ENCODE assay signal across 17 cellular contexts in genomic region chr5:157371655-157372471, GRCh38.
DNase-seq lines count a peak whose midpoint lies in the region; TF ChIP-seq lines count a peak whose summit lies in the region.
"Had no signal": no experiment of that assay in that cellular context is flagged by ENCODE, and none has a peak within 500 bp of the region (broad histone marks: within the 10 kb centered on the region; RNA-seq: fewer than 3 reads in every experiment).

No MANE protein-coding gene starts in this region.

- H3K27me3 ChIP-seq in GM23248 (replicated peaks; ENCODE audit: insufficient read depth) (no peaks in the 10 kb centered on the region), brain microvascular endothelial cell (replicated peaks) (no peaks in the 10 kb centered on the region), muscle layer of colon (ENCODE audit: control insufficient read depth in 1 of 2, insufficient read depth in 2 of 2, low read length in 2 of 2) (no peaks in the 10 kb centered on the region)
- H3K27me3 ChIP-seq: upper lobe of left lung had no signal

- H3K4me1 ChIP-seq in GM23248 (ENCODE audit: insufficient read depth) (peaks cover 22% of the 10 kb centered on the region), muscle layer of colon (ENCODE audit: insufficient read depth, low read length) (peaks cover 47% of the 10 kb centered on the region)
- H3K4me1 ChIP-seq: upper lobe of left lung had no signal

- peaks cover 15% of the 10 kb centered on the region; the same call in 1 of the 2 replicates for H3F3A ChIP-seq in GM23248 (ENCODE audit: insufficient read depth)

- no peak overlapping the region for H3K4me3 Mint-ChIP-seq in MCF 10A (ENCODE audit: unreplicated experiment)
- H3K4me3 Mint-ChIP-seq: CD4-positive, CD25-positive, alpha-beta regulatory T cell; effector memory CD8-positive, alpha-beta T cell; WTC11 had no signal

- no peaks in the 10 kb centered on the region for H3K9me3 Mint-ChIP-seq in MCF 10A (ENCODE audit: unreplicated experiment)
- H3K9me3 Mint-ChIP-seq: brain; CD4-positive, CD25-positive, alpha-beta regulatory T cell; effector memory CD8-positive, alpha-beta T cell; WTC11 had no signal

- WGBS in GM23248 (ENCODE audit: low coverage in 1 of 2, low lambda C conversion rate in 2 of 2, missing lambda C conversion rate in 2 of 2), 2 experiments = 37 to 38% methylated on average over 5 of the region's 5 CpGs

- H3K4me3 ChIP-seq in GM23248 (0 out of 2 replicates have a peak overlapping the region, but pooled peaks have one; percentile 27), brain microvascular endothelial cell (ENCODE audit: low read depth, low read length) (no peak overlapping the region), muscle layer of colon (ENCODE audit: low read depth in 1 of 2, low read length in 2 of 2) (no peak overlapping the region)
- H3K4me3 ChIP-seq: prostate gland, upper lobe of left lung had no signal

- no peaks in the 10 kb centered on the region for H4K20me1 ChIP-seq in GM23248 (ENCODE audit: insufficient read depth)

- intact Hi-C loops in MCF 10A (cut with micrococcal nuclease) = no loop called here

- H3K27ac Mint-ChIP-seq in MCF 10A (ENCODE audit: low read depth, unreplicated experiment) = no peak overlapping the region
- H3K27ac Mint-ChIP-seq: WTC11 had no signal

- CTCF ChIA-PET in MCF 10A (lab: Yijun Ruan, JAX) = interaction anchor here (0.7 to 2.5 kb wide), 6 partner anchors 8 to 371 kb away, joined by 3 to 11 read pairs (median 5); partner anchors contain the start of gene LSM11

- no peaks in the 10 kb centered on the region for H3K9me2 ChIP-seq in GM23248 (ENCODE audit: insufficient read depth)

- peak overlapping the region; percentile 8 for H3K27ac ChIP-seq in GM23248
- peak overlapping the region; percentile 90 for H3K27ac ChIP-seq in brain microvascular endothelial cell
- peak overlapping the region; percentile 81 for H3K27ac ChIP-seq in muscle layer of colon (ENCODE audit: low read depth, low read length)
- H3K27ac ChIP-seq: upper lobe of left lung had no signal

- TF ChIP-seq CTCF in brain microvascular endothelial cell (IDR thresholded peaks at IDR 0.05; ENCODE audit: low read depth, low read length, missing control alignments) = no peak
- TF ChIP-seq CTCF in MCF 10A (IDR thresholded peaks at IDR 0.05; ENCODE audit: unreplicated experiment) = no peak

- H3K36me3 ChIP-seq in GM23248 (ENCODE audit: low read depth) (no peaks in the 10 kb centered on the region), brain microvascular endothelial cell (replicated peaks) (no peaks in the 10 kb centered on the region), muscle layer of colon (ENCODE audit: insufficient read depth, low read length) (no peaks in the 10 kb centered on the region)
- H3K36me3 ChIP-seq: prostate gland had no signal

- BruUV-seq in MCF 10A (replicated peaks; lab: Mats Ljungman, UMichigan) = no TSS peak

- H3K27me3 Mint-ChIP-seq in MCF 10A (ENCODE audit: insufficient read depth, unreplicated experiment) = no peaks in the 10 kb centered on the region
- H3K27me3 Mint-ChIP-seq: brain; CD4-positive, CD25-positive, alpha-beta regulatory T cell; effector memory CD8-positive, alpha-beta T cell had no signal

- peak overlapping the region; percentile 64 for H3K4me2 ChIP-seq in GM23248 (ENCODE audit: unreplicated experiment)

- peaks cover 5% of the 10 kb centered on the region for H3K36me3 Mint-ChIP-seq in MCF 10A (ENCODE audit: insufficient read depth, unreplicated experiment)

- H3K9me3 ChIP-seq in GM23248 (ENCODE audit: low read depth) (no peaks in the 10 kb centered on the region), muscle layer of colon (ENCODE audit: low read length) (no peaks in the 10 kb centered on the region)
- H3K9me3 ChIP-seq: prostate gland, upper lobe of left lung had no signal

- H2AFZ ChIP-seq in GM23248 = no peak overlapping the region; the same call in 1 of the 2 replicates

- POLR2A ChIA-PET in MCF 10A (lab: Yijun Ruan, JAX) = interaction anchor here (0.5 to 1.1 kb wide), 3 partner anchors 11 to 410 kb away, joined by 3 read pairs; no protein-coding TSS in a partner anchor

- DNase-seq in AG08395 (ENCODE audit: low spot score) (peak; percentile 20), GM23248 (peak; percentile 72), brain microvascular endothelial cell (peak; percentile 39), MCF 10A (ENCODE audit: unreplicated experiment) (no peak), AG08396 (ENCODE audit: low spot score) (no peak), midbrain (lab: John Stamatoyannopoulos, UW) (no peak), NCI-H146 treated with DMSO at 0.1 percent for 48 hours (lab: John Stamatoyannopoulos, UW; ENCODE audit: unreplicated experiment) (no peak)
- DNase-seq: CD4-positive, CD25-positive, alpha-beta regulatory T cell; effector memory CD8-positive, alpha-beta T cell; NCI-H1105 treated with DMSO at 0.1 percent for 48 hours; stimulated activated CD4-positive, alpha-beta T cell treated with anti-CD3 and anti-CD28 coated beads, Interleukin-1b, Interleukin-23, amount 100 ng/mL, for 48 hours; stimulated activated CD8-positive, alpha-beta memory T cell treated with anti-CD3 and anti-CD28 coated beads, Interleukin-4, amount 100 ng/mL, for 48 hours; upper lobe of left lung had no signal

- H3K9ac ChIP-seq in GM23248 (no peak overlapping the region), muscle layer of colon (ENCODE audit: low read length) (no peak overlapping the region)

- in situ Hi-C loops in GM23248 (cut with MboI) = no loop called here
- in situ Hi-C loops in brain microvascular endothelial cell (cut with HindIII; ENCODE audit: low pct_ligation_motif_present, low sequenced_read_pairs) = no loop called here

- no peaks in the 10 kb centered on the region for H3K79me2 ChIP-seq in GM23248 (ENCODE audit: insufficient read depth)

- H3K4me1 Mint-ChIP-seq in MCF 10A (ENCODE audit: insufficient read depth, unreplicated experiment) = no peaks in the 10 kb centered on the region

Comparison
In these comparisons a context has a peak if more than half of its experiments do, and no peak if none do; other contexts are left out.
1. DNase-seq: peak in AG08395 (single experiment), GM23248 (single experiment) and brain microvascular endothelial cell (single experiment); none in MCF 10A (single experiment), AG08396 (single experiment), midbrain (single experiment) and NCI-H146 treated with DMSO at 0.1 percent for 48 hours (single experiment).
2. H3K27ac ChIP-seq: peak in every context shown above with its lines; median percentile 90 in brain microvascular endothelial cell; 81 in muscle layer of colon; 8 in GM23248.